In the genomic region with DNA sequence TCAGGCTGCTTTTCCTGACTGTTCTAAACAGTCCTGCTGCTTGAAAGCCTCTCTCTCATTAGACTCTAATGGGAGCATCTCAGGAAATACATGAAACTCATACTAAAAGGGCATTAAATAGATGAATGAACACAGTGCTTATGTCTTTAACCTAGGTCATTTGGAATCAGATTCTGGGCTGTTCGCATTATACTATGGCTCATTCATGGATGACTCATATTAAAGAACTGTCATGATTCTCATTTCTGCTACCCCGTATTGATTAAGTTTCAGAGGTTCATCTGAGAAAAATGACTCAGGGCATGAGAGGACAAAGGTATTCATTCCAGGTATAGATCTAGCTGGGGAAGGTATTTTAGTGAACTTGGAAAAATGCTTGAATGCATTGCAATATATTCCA, we compare ENCODE assay signal across 15 cellular contexts.
A peak's percentile ranks its signal among the peaks of the same experiment; 100 is the strongest.
DNase-seq lines count a peak whose midpoint lies in the region; ATAC-seq lines count a peak whose summit lies in the region.
"Had no signal": no experiment of that assay in that cellular context is flagged by ENCODE, and none has a peak within 500 bp of the region (broad histone marks: within the 10 kb centered on the region; RNA-seq: fewer than 3 reads in every experiment).

No MANE protein-coding gene starts in this region.

- ATAC-seq in GM18858 (IDR thresholded peaks at IDR 0.05; ENCODE audit: unreplicated experiment) (peak; percentile 44), GM21737 (IDR thresholded peaks at IDR 0.05; ENCODE audit: unreplicated experiment) (peak; percentile 44), HG03460 (IDR thresholded peaks at IDR 0.05; ENCODE audit: unreplicated experiment) (peak; percentile 62), GM18873 (IDR thresholded peaks at IDR 0.05; ENCODE audit: low FRiP score, unreplicated experiment) (no peak)
- no peak for ATAC-seq in activated naive CD8-positive, alpha-beta T cell treated with anti-CD3 and anti-CD28 coated beads, Interleukin-2, amount 10 ng/mL, durations not matched to agents 7 days and 5 days (ENCODE audit: low read depth)
- no peak for ATAC-seq in activated CD4-positive, CD25-positive, alpha-beta regulatory T cell treated with anti-CD3 and anti-CD28 coated beads, Interleukin-2, amount 50 U/mL, for 24 hours
- ATAC-seq: gastrocnemius medialis; naive thymus-derived CD8-positive, alpha-beta T cell; right cardiac atrium; T-helper 17 cell had no signal

- H3K27me3 Mint-ChIP-seq in activated naive CD8-positive, alpha-beta T cell treated with anti-CD3 and anti-CD28 coated beads, Interleukin-2, amount 10 ng/mL, durations not matched to agents 7 days and 5 days = no peaks in the 10 kb centered on the region
- H3K27me3 Mint-ChIP-seq: naive thymus-derived CD8-positive, alpha-beta T cell; T-helper 17 cell had no signal

- no peak for DNase-seq in activated naive CD8-positive, alpha-beta T cell treated with anti-CD3 and anti-CD28 coated beads, Interleukin-2, amount 10 ng/mL, durations not matched to agents 7 days and 5 days
- DNase-seq in cerebellum (ENCODE audit: low spot score) (no peak), NCI-H2081 (lab: John Stamatoyannopoulos, UW) (no peak)
- DNase-seq: DMS79 treated with DMSO at 0.1 percent for 48 hours; gastrocnemius medialis; MM.1S; naive thymus-derived CD8-positive, alpha-beta T cell; NCI-H226; right cardiac atrium; T-helper 17 cell had no signal

- peaks cover 31% of the 10 kb centered on the region for H3K4me1 Mint-ChIP-seq in activated naive CD8-positive, alpha-beta T cell treated with anti-CD3 and anti-CD28 coated beads, Interleukin-2, amount 10 ng/mL, durations not matched to agents 7 days and 5 days
- H3K4me1 Mint-ChIP-seq: naive thymus-derived CD8-positive, alpha-beta T cell; T-helper 17 cell had no signal

- H3K9me3 Mint-ChIP-seq in activated naive CD8-positive, alpha-beta T cell treated with anti-CD3 and anti-CD28 coated beads, Interleukin-2, amount 10 ng/mL, durations not matched to agents 7 days and 5 days = peaks cover 7% of the 10 kb centered on the region
- H3K9me3 Mint-ChIP-seq: naive thymus-derived CD8-positive, alpha-beta T cell had no signal

- H3K27ac Mint-ChIP-seq in activated naive CD8-positive, alpha-beta T cell treated with anti-CD3 and anti-CD28 coated beads, Interleukin-2, amount 10 ng/mL, durations not matched to agents 7 days and 5 days = peak overlapping the region; percentile 46
- H3K27ac Mint-ChIP-seq: naive thymus-derived CD8-positive, alpha-beta T cell; T-helper 17 cell had no signal

- no peak overlapping the region for H3K4me3 Mint-ChIP-seq in activated naive CD8-positive, alpha-beta T cell treated with anti-CD3 and anti-CD28 coated beads, Interleukin-2, amount 10 ng/mL, durations not matched to agents 7 days and 5 days
- H3K4me3 Mint-ChIP-seq: naive thymus-derived CD8-positive, alpha-beta T cell; T-helper 17 cell had no signal

- H3K36me3 Mint-ChIP-seq in activated naive CD8-positive, alpha-beta T cell treated with anti-CD3 and anti-CD28 coated beads, Interleukin-2, amount 10 ng/mL, durations not matched to agents 7 days and 5 days = peaks cover 16% of the 10 kb centered on the region
- H3K36me3 Mint-ChIP-seq: naive thymus-derived CD8-positive, alpha-beta T cell had no signal

- POLR2A ChIA-PET in activated naive CD8-positive, alpha-beta T cell treated with anti-CD3 and anti-CD28 coated beads, Interleukin-2, amount 10 ng/mL, durations not matched to agents 7 days and 5 days (lab: Charles Lee) = no interaction called here

Comparison
In these comparisons a context has a peak if more than half of its experiments do, and no peak if none do; other contexts are left out.
1. ATAC-seq: peak in GM18858 (single experiment), GM21737 (single experiment) and HG03460 (single experiment); none in activated naive CD8-positive, alpha-beta T cell treated with anti-CD3 and anti-CD28 coated beads, Interleukin-2, amount 10 ng/mL, durations not matched to agents 7 days and 5 days (single experiment), activated CD4-positive, CD25-positive, alpha-beta regulatory T cell treated with anti-CD3 and anti-CD28 coated beads, Interleukin-2, amount 50 U/mL, for 24 hours (0 of 2) and GM18873 (single experiment).